Comparison of ENCODE assay signal across 9 cellular contexts in the genomic region with DNA sequence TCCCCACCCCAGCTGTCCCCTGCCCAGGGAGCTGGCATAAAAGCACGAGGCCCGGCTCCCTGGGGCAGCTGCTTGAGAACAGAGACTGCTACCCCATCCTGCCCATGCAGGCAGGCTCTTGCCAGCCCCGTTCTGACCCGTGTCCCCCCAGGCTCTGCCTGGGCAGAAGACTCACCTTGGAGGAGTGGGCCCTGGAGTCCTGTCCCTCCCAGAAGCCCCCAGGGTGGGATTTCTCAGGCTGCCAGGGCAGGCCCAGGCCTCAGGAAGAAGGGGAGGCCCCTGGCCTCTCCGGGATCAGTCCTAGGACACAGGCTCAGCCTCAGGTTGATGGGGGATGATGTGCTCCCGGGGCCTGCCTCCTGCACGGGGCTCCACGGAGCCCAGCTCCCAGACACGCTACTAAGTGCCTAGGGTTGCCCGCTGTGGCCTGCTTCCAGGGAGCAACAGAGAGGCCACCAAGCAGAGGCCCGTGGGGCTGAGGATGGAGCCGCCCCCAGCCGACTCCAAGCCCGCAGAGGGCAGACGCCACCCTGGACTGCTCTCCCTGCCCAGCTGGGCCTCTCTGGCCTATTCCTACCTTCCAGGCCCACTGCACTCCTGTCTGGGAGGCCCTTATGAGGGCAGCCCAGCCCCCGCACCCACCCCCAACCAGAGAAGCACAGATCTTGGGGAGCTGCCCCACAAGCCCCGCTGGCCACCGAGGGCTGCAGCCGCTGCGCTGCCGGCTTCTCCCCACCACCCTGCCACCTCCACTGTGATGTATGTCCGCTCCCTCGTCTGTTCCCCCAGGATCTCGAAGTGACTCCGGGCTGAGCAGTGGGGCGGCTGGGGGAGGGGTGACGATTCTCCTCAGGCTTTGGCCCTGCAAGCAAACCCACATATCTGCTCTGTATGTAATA. TPM values are rescaled to one million over a fixed set of nuclear protein-coding genes. Genes with fewer than 3 reads are reported as not detected.
DNase-seq lines count a peak whose midpoint lies in the region; ATAC-seq, FAIRE-seq and TF ChIP-seq lines count a peak whose summit lies in the region.
"Had no signal": no experiment of that assay in that cellular context is flagged by ENCODE, and none has a peak within 500 bp of the region (broad histone marks: within the 10 kb centered on the region; RNA-seq: fewer than 3 reads in every experiment).

No MANE protein-coding gene starts in this region.

- H3K9ac ChIP-seq in H9 (ENCODE audit: extremely low read depth, insufficient read length, low read length), result no peak overlapping the region

- no CpG with 5 or more reads among the region's 27 CpGs for WGBS in H9 (ENCODE audit: extremely low coverage, insufficient read length, low lambda C conversion rate)
- 70 to 75% (median 70%) methylated on average over 24 to 27 of the region's 27 CpGs for WGBS in small intestine, 3 donors

- peaks cover 3 to 18% of the 10 kb centered on the region in 2 experiments for H3K4me1 Mint-ChIP-seq in H9
- H3K4me1 Mint-ChIP-seq in naive thymus-derived CD4-positive, alpha-beta T cell, result peaks cover 8 to 20% (median 13%) of the 10 kb centered on the region in 7 donors

- no peak overlapping the region for H3T11ph ChIP-seq in H9 (ENCODE audit: low read length)

- no peak overlapping the region for H2BK12ac ChIP-seq in H9 (ENCODE audit: insufficient read length, low read depth, low read length)

- no peaks in the 10 kb centered on the region; the same call in 1 of the 2 replicates for H3K27me3 Mint-ChIP-seq in H9 (ENCODE audit: low read depth)
- H3K27me3 Mint-ChIP-seq in naive thymus-derived CD4-positive, alpha-beta T cell, result peaks cover 0 to 2% (median 0%) of the 10 kb centered on the region in 5 donors

- no peak overlapping the region for H2BK120ac ChIP-seq in H9 (ENCODE audit: low read depth, low read length, poor library complexity, severe bottlenecking)

- H3K9me3 Mint-ChIP-seq in H9, result no peaks in the 10 kb centered on the region
- peaks cover 0 to 3% (median 0%) of the 10 kb centered on the region in 11 donors for H3K9me3 Mint-ChIP-seq in naive thymus-derived CD4-positive, alpha-beta T cell

- no peaks in the 10 kb centered on the region for H4K20me1 ChIP-seq in H9 (ENCODE audit: control insufficient read depth, insufficient read depth, insufficient read length)

- H3K4me3 Mint-ChIP-seq in H9, result peak overlapping the region; percentile 91 to 98
- peak overlapping the region; percentile 37 to 98 (median 80) for H3K4me3 Mint-ChIP-seq in naive thymus-derived CD4-positive, alpha-beta T cell

- no peak overlapping the region for H2BK20ac ChIP-seq in H9 (ENCODE audit: low read depth, low read length, poor library complexity, severe bottlenecking)

- H3K23me2 ChIP-seq in H9 (ENCODE audit: insufficient read length, low read depth, low read length, poor library complexity, severe bottlenecking), result peaks cover 9% of the 10 kb centered on the region

- no peak overlapping the region for H2AFZ ChIP-seq in H9 (ENCODE audit: low read length)

- no peak overlapping the region for H3K4ac ChIP-seq in H9 (ENCODE audit: low read depth, low read length)

- TF ChIP-seq CTCF in 22Rv1 (IDR thresholded peaks at IDR 0.05) (no peak), H9 (conservative IDR thresholded peaks at IDR 0.05) (no peak)

- FAIRE-seq in small intestine (lab: Jason Lieb, UNC), result no peak

- CTCF ChIA-PET in naive thymus-derived CD4-positive, alpha-beta T cell (lab: Charles Lee), result interaction anchor here (0.7 to 3.3 kb wide), 3 partner anchors 13 to 71 kb away, joined by 3 to 13 read pairs (median 3); a partner anchor contains a TSS

- peak overlapping the region; percentile 47 for H3K4me2 ChIP-seq in H9 (ENCODE audit: insufficient read depth, insufficient read length, low read length)

- H3K27ac ChIP-seq in 22Rv1, result peak overlapping the region; percentile 97
- H3K27ac ChIP-seq in H9 (ENCODE audit: insufficient read length, low read depth, low read length), result no peak overlapping the region
- peak overlapping the region; percentile 78 for H3K27ac ChIP-seq in angular gyrus (ENCODE audit: low read depth, low read length)
- peak overlapping the region; percentile 85 for H3K27ac ChIP-seq in naive thymus-derived CD4-positive, alpha-beta T cell (ENCODE audit: low read depth, low read length)
- H3K27ac ChIP-seq in small intestine (ENCODE audit: low read depth in 1 of 2, low read length in 1 of 2), result no peak overlapping the region
- H3K27ac ChIP-seq in effector memory CD4-positive, alpha-beta T cell (ENCODE audit: insufficient read depth, low read length, poor library complexity, severe bottlenecking), result no peak overlapping the region

- ATAC-seq in naive thymus-derived CD4-positive, alpha-beta T cell, result no peak

- no peaks in the 10 kb centered on the region; the same call in 1 of the 2 replicates for H3K79me2 ChIP-seq in H9 (ENCODE audit: insufficient read depth, low read length)

- no peak overlapping the region for H3K56ac ChIP-seq in H9 (ENCODE audit: insufficient read length, low read depth, low read length)

- H3K36me3 ChIP-seq in naive thymus-derived CD4-positive, alpha-beta T cell (ENCODE audit: control insufficient read depth in 2 of 3, insufficient read depth in 3 of 3, low read length in 3 of 3), result peaks cover 0 to 50% (median 0%) of the 10 kb centered on the region in 3 experiments
- peaks cover 4 to 7% of the 10 kb centered on the region in 2 donors for H3K36me3 ChIP-seq in small intestine (ENCODE audit: control insufficient read depth in 2 of 2, insufficient read depth in 2 of 2, low read length in 2 of 2)
- H3K36me3 ChIP-seq in effector memory CD4-positive, alpha-beta T cell (ENCODE audit: control insufficient read depth, insufficient read depth, low read length), result peaks cover 43% of the 10 kb centered on the region

- H3K27ac Mint-ChIP-seq in H9, result peak overlapping the region in 1 of 3 experiments; percentile 81; a peak in 1 of 7 replicates
- peak overlapping the region in 7 of 9 donors; percentile 21 to 83 (median 70) for H3K27ac Mint-ChIP-seq in naive thymus-derived CD4-positive, alpha-beta T cell

- intact Hi-C loops in naive thymus-derived CD4-positive, alpha-beta T cell (cut with micrococcal nuclease), result loop anchor here (2.0 to 10.0 kb wide), 4 partner anchors 237 to 498 kb away; a partner anchor contains a TSS
- intact Hi-C loops in posterior cingulate gyrus (cut with DNase I), result loop anchor here (5.0 kb wide), 3 partner anchors 58 to 193 kb away; a partner anchor contains a TSS

- POLR2A ChIA-PET in naive thymus-derived CD4-positive, alpha-beta T cell (lab: Charles Lee), result interaction anchor here (1.4 to 7.9 kb wide), 2 partner anchors 8 to 12 kb away, joined by 5 to 93 read pairs; a partner anchor contains a TSS

- H3K27me3 ChIP-seq in H9 (ENCODE audit: insufficient read depth, low read length) (no peaks in the 10 kb centered on the region), small intestine (ENCODE audit: control insufficient read depth in 2 of 2, insufficient read depth in 2 of 2, low read length in 2 of 2) (no peaks in the 10 kb centered on the region)
- no peaks in the 10 kb centered on the region for H3K27me3 ChIP-seq in naive thymus-derived CD4-positive, alpha-beta T cell (ENCODE audit: control insufficient read depth in 2 of 2, insufficient read depth in 2 of 2, low read length in 2 of 2)
- no peaks in the 10 kb centered on the region for H3K27me3 ChIP-seq in effector memory CD4-positive, alpha-beta T cell (replicated peaks; ENCODE audit: control insufficient read depth, insufficient read depth, low read length, poor library complexity, severe bottlenecking)

- no peak for DNase-seq in H9
- no peak for DNase-seq in naive thymus-derived CD4-positive, alpha-beta T cell
- DNase-seq in posterior cingulate gyrus, result no peak
- DNase-seq in small intestine, result no peak
- no peak for DNase-seq in effector memory CD4-positive, alpha-beta T cell
- no peak for DNase-seq in NCI-H446 treated with DMSO at 0.1 percent for 48 hours (lab: John Stamatoyannopoulos, UW)
- DNase-seq: NCI-H82 had no signal

- H3K9me3 ChIP-seq in H9 (ENCODE audit: control insufficient read depth, low read depth, low read length) (no peaks in the 10 kb centered on the region), small intestine (ENCODE audit: control insufficient read depth, low read depth) (no peaks in the 10 kb centered on the region)
- no peaks in the 10 kb centered on the region for H3K9me3 ChIP-seq in naive thymus-derived CD4-positive, alpha-beta T cell (ENCODE audit: control insufficient read depth in 2 of 3, low read length in 3 of 3)
- H3K9me3 ChIP-seq in effector memory CD4-positive, alpha-beta T cell (ENCODE audit: control insufficient read depth, low read length), result no peaks in the 10 kb centered on the region

- no peak overlapping the region for H4K91ac ChIP-seq in H9 (ENCODE audit: insufficient read length, low read depth, low read length)

- no peak overlapping the region for H2BK5ac ChIP-seq in H9 (ENCODE audit: insufficient read length, low read length)

- H3K23ac ChIP-seq in H9 (ENCODE audit: insufficient read length, low read depth, low read length), result no peak overlapping the region

- H2BK15ac ChIP-seq in H9 (ENCODE audit: low read depth, low read length), result no peak overlapping the region

- H3K36me3 Mint-ChIP-seq in H9 (ENCODE audit: insufficient read depth in 1 of 3, low read depth in 3 of 3), result peaks cover 11 to 38% (median 37%) of the 10 kb centered on the region in 3 experiments; a peak in 6 of 7 replicates
- H3K36me3 Mint-ChIP-seq in naive thymus-derived CD4-positive, alpha-beta T cell, result peaks cover 0 to 9% (median 0%) of the 10 kb centered on the region in 5 donors

- no peak overlapping the region for H2AK5ac ChIP-seq in H9 (ENCODE audit: insufficient read length, low read length)

- H4K5ac ChIP-seq in H9 (ENCODE audit: insufficient read length, low read depth, low read length), result no peak overlapping the region

- H3K18ac ChIP-seq in H9 (ENCODE audit: insufficient read length, low read depth, low read length), result no peak overlapping the region

- H3K79me1 ChIP-seq in H9 (ENCODE audit: insufficient read depth, low read depth, low read length, poor library complexity, severe bottlenecking), result peaks cover 5% of the 10 kb centered on the region

- H4K8ac ChIP-seq in H9 (replicated peaks; ENCODE audit: insufficient read length, low read depth, low read length), result no peak overlapping the region

- no peak overlapping the region for H3K4me3 ChIP-seq in naive thymus-derived CD4-positive, alpha-beta T cell (ENCODE audit: low read length)
- H3K4me3 ChIP-seq in small intestine (ENCODE audit: low read depth in 1 of 2, low read length in 2 of 2), result peak overlapping the region in 1 of 2 donors; percentile 93
- no peak overlapping the region for H3K4me3 ChIP-seq in effector memory CD4-positive, alpha-beta T cell (ENCODE audit: insufficient read depth, low read depth, low read length, poor library complexity, severe bottlenecking)

- no peaks in the 10 kb centered on the region for H3K4me1 ChIP-seq in H9 (ENCODE audit: insufficient read depth, low read length)
- peaks cover 13 to 21% of the 10 kb centered on the region in 2 donors for H3K4me1 ChIP-seq in naive thymus-derived CD4-positive, alpha-beta T cell (ENCODE audit: control insufficient read depth in 2 of 2, insufficient read depth in 2 of 2, low read length in 2 of 2)
- peaks cover 0 to 7% of the 10 kb centered on the region in 2 donors for H3K4me1 ChIP-seq in small intestine (ENCODE audit: control insufficient read depth in 2 of 2, insufficient read depth in 1 of 2, low read depth in 1 of 2, low read length in 1 of 2)
- H3K4me1 ChIP-seq in effector memory CD4-positive, alpha-beta T cell (ENCODE audit: control insufficient read depth, insufficient read depth, low read length, poor library complexity, severe bottlenecking), result peaks cover 27% of the 10 kb centered on the region

- H3K14ac ChIP-seq in H9 (ENCODE audit: insufficient read depth, low read length), result no peak overlapping the region

RNA-seq across cellular contexts. Expression of a gene that starts 1.7 kb away (rescaled TPM):
- 76.9 and 81.9 TPM in 2 replicates for total RNA-seq in H9 (2021)
- total RNA-seq in naive thymus-derived CD4-positive, alpha-beta T cell, result 10 to 100 TPM; 49.4 to 81.5 (median 58.2) TPM
- 10 to 100 TPM; 70.6 to 71.9 TPM for polyA plus RNA-seq in naive thymus-derived CD4-positive, alpha-beta T cell
- polyA plus RNA-seq in small intestine, result 100 to 1,000 TPM in 2 of 3 donors, 10 to 100 TPM in 1; 94.9 to 293 (median 212) TPM

RNA-seq across cellular contexts. Expression of a gene that starts 3.0 kb away (rescaled TPM):
- total RNA-seq in H9 (2021), result 60.4 and 63.6 TPM in 2 replicates
- total RNA-seq in naive thymus-derived CD4-positive, alpha-beta T cell, result 10 to 100 TPM; 32.2 to 47.5 (median 36.8) TPM
- polyA plus RNA-seq in naive thymus-derived CD4-positive, alpha-beta T cell, result 1 to 10 TPM in 1 of 2 donors, under 1 TPM in 1; 0.59 to 3.8 TPM
- 10 to 100 TPM in 1 of 3 donors, 1 to 10 TPM in 2; 6.8 to 16.1 (median 9.0) TPM for polyA plus RNA-seq in small intestine

RNA-seq across cellular contexts. Expression of a gene that starts 3.3 kb away (rescaled TPM):
- total RNA-seq in H9 (2021), result 199 and 205 TPM in 2 replicates
- total RNA-seq in naive thymus-derived CD4-positive, alpha-beta T cell, result 100 to 1,000 TPM in 1 of 5 experiments, 10 to 100 TPM in 4; 41.6 to 115 (median 49.5) TPM
- polyA plus RNA-seq in naive thymus-derived CD4-positive, alpha-beta T cell, result 100 to 1,000 TPM; 124 to 162 TPM
- 100 to 1,000 TPM; 166 to 199 (median 179) TPM for polyA plus RNA-seq in small intestine

RNA-seq across cellular contexts. Expression of a gene that starts 12.7 kb away (rescaled TPM):
- 19.9 and 20.0 TPM in 2 replicates for total RNA-seq in H9 (2021)
- total RNA-seq in naive thymus-derived CD4-positive, alpha-beta T cell, result 100 to 1,000 TPM in 2 of 5 experiments, 10 to 100 TPM in 3; 38.2 to 127 (median 72.3) TPM
- polyA plus RNA-seq in naive thymus-derived CD4-positive, alpha-beta T cell, result 10 to 100 TPM; 38.7 to 58.9 TPM
- polyA plus RNA-seq in small intestine, result 100 to 1,000 TPM in 2 of 3 donors, 10 to 100 TPM in 1; 47.5 to 197 (median 147) TPM

RNA-seq across cellular contexts. Expression of a gene that starts 13.1 kb away (rescaled TPM):
- total RNA-seq in H9 (2021), result 67.7 and 69.4 TPM in 2 replicates
- total RNA-seq in naive thymus-derived CD4-positive, alpha-beta T cell, result 10 to 100 TPM; 39.3 to 60.2 (median 48.6) TPM
- 10 to 100 TPM; 96.7 to 98.9 TPM for polyA plus RNA-seq in naive thymus-derived CD4-positive, alpha-beta T cell
- 10 to 100 TPM; 60.4 to 70.7 (median 63.2) TPM for polyA plus RNA-seq in small intestine

Comparison
In these comparisons a context has a peak if more than half of its experiments do, and no peak if none do; other contexts are left out.
1. H3K27ac ChIP-seq: peak in 22Rv1 (single experiment), angular gyrus (single experiment) and naive thymus-derived CD4-positive, alpha-beta T cell (single experiment); none in H9 (single experiment), small intestine (0 of 2) and effector memory CD4-positive, alpha-beta T cell (single experiment).